Comparison of ENCODE assay signal across 14 cellular contexts in genomic region chr17:21720566-21720965, GRCh38. TPM values are rescaled to one million over a fixed set of nuclear protein-coding genes. Genes with fewer than 3 reads are reported as not detected.
DNase-seq lines count a peak whose midpoint lies in the region; TF ChIP-seq lines count a peak whose summit lies in the region.
"Not testable (repeated sequence)": the region's sequence is repeated elsewhere in the genome, so short reads cannot be mapped to it uniquely, and the experiment has no call there.
"Had no signal": no experiment of that assay in that cellular context is flagged by ENCODE, and none has a peak within 500 bp of the region (broad histone marks: within the 10 kb centered on the region; RNA-seq: fewer than 3 reads in every experiment).

No MANE protein-coding gene starts in this region.

- not testable (repeated sequence) for H4K20me1 ChIP-seq in Karpas-422 (ENCODE audit: insufficient read depth, low read depth, low read length)

- DNase-seq in Karpas-422: not testable (repeated sequence)
- peak; percentile 38 for DNase-seq in coronary artery (ENCODE audit: low spot score)
- DNase-seq in mesenteric fat pad (ENCODE audit: low spot score): peak; percentile 88

- TF ChIP-seq CTCF in coronary artery (IDR thresholded peaks at IDR 0.05): not testable (repeated sequence)

- not testable (repeated sequence) for H3K36me3 ChIP-seq in Karpas-422 (ENCODE audit: insufficient read depth, low read length)

- not testable (repeated sequence) for H3K9ac ChIP-seq in Karpas-422 (ENCODE audit: low read length)

- H3K4me1 ChIP-seq in Karpas-422 (ENCODE audit: low read length): peaks cover 35% of the 10 kb centered on the region

- H3K27ac ChIP-seq in Karpas-422 (ENCODE audit: low read length): peak overlapping the region; percentile 79; the same call in 1 of the 2 replicates
- H3K27ac ChIP-seq in coronary artery: not testable (repeated sequence)

- H3K27me3 ChIP-seq in Karpas-422 (ENCODE audit: low read length): not testable (repeated sequence)

- not testable (repeated sequence) for H3K9me2 ChIP-seq in Karpas-422 (replicated peaks; ENCODE audit: insufficient read depth, low read length)

- not testable (repeated sequence) for H3K4me3 ChIP-seq in Karpas-422 (ENCODE audit: low read length); coronary artery

- not testable (repeated sequence) for H3K4me2 ChIP-seq in Karpas-422 (ENCODE audit: low read depth, low read length, poor library complexity, severe bottlenecking)

- not testable (repeated sequence) for H3K9me3 ChIP-seq in Karpas-422 (ENCODE audit: low read length)

- H2AFZ ChIP-seq in Karpas-422 (ENCODE audit: low read length): not testable (repeated sequence)

- not testable (repeated sequence) for H3K79me2 ChIP-seq in Karpas-422 (ENCODE audit: low read length)

RNA-seq across cellular contexts. Expression of gene KCNJ18, which starts 28.2 kb away (rescaled TPM):
- not detected in 2 replicates for total RNA-seq in Karpas-422 (2014; rRNA removed; shearing (Covaris generic); ENCODE audit: low replicate concordance)
- not detected for total RNA-seq in mesenteric fat pad
- total RNA-seq: A172; A673; B cell; Caco-2; Calu3; CD4-positive, alpha-beta memory T cell; CD4-positive, alpha-beta T cell; CD4-positive, CD25-positive, alpha-beta regulatory T cell; CD8-positive, alpha-beta memory T cell; CD8-positive, alpha-beta T cell; Daoy had no signal
